Comparison of ENCODE assay signal across 22 cellular contexts in the genomic region with DNA sequence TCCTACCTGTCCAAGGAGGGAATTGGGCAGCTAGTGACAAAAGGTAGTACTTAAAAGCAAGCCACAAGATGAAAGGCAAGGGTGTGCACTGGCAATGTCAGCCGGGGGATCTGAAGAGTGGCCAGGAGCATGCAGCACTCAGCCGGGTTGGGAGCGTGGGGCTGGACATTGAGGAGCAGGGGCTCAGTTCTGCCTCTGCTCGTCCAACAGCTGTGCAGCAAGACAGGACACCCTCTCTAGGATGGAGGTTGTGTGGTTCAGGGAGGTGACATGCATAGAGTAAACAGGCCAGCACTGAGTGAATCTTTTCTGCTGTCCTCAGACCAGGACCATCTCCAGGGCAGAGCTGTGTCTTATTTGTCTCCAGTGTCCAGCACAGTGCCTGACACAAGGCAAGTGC.
"Had no signal": no experiment of that assay in that cellular context is flagged by ENCODE, and none has a peak within 500 bp of the region (broad histone marks: within the 10 kb centered on the region; RNA-seq: fewer than 3 reads in every experiment).

No MANE protein-coding gene starts in this region.

- H3K36me3 ChIP-seq: MG63, SJCRH30 had no signal

- H3K9me3 ChIP-seq: SJCRH30 had no signal

- DNase-seq: Kasumi-1, MG63, NCI-H1048, NCI-H1105, NCI-H1417 treated with DMSO at 0.1 percent for 48 hours, NCI-H1436 treated with DMSO at 0.1 percent for 48 hours, NCI-H1694 treated with DMSO at 0.1 percent for 48 hours, NCI-H187 treated with DMSO at 0.1 percent for 48 hours, NCI-H2081, NCI-H2171 treated with DMSO at 0.1 percent for 48 hours, NCI-H2227 treated with DMSO at 0.1 percent for 48 hours, NCI-H446, NCI-H524 treated with DMSO at 0.1 percent for 48 hours, NCI-H526 treated with DMSO at 0.1 percent for 48 hours, NCI-H774, PC-9, SHP77, SIG-M5, SJCRH30 had no signal

- H3K4me3 ChIP-seq: MG63, PC-9, SJCRH30, SK-N-MC had no signal

- H3K27me3 ChIP-seq: MG63, SJCRH30 had no signal

- FAIRE-seq: RCC 7860 had no signal

- H3K27ac ChIP-seq: PC-9, RWPE1, SJCRH30, SK-N-MC had no signal

- H3K4me2 ChIP-seq: PC-9 had no signal

- H3K4me1 ChIP-seq: SJCRH30 had no signal

- H2AFZ ChIP-seq: PC-9 had no signal
